In the genomic region with DNA sequence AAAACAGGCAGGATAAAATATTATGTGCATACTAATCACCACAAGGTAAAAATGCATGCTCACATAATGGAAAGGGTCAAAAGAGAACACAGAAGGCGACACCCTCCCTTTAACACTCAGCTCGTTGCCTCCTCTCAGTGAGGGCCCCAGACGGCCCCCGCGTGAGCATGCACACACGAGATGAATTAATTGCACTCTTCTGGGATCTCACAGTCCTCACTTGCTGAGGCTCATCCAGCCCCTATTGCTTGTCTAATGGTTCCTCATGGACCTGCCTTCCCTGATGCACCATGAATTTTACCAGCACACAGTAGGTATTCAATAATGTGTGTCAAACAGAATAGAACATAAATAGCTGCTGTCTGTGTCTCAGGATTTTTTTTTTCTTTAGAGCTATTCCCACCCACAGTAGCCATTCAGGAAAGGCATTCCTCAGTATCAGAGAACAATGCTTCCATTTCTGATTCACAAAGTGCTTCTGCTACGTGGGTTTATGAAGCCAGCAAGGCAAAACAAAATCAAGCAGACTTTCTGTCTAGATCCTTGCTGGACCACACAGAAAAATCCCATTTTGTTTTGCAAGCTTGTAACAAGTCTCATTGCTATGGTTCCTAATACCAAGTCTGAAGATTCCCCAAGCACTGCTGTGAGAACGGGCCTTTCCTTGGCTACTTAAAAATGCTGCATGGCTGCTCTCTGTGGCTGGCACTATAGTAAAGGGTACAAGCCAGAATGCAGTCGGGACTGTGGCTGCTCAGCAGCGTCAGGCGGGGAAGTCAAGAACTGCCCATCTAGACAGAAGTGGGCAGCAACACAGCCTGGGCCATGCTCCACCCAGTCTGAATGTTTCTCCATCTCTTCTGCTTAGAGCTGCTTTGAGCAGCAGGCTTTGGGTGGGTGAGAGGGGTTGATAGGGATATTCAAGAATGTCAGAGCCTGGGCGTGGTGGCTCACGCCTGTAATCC, we compare ENCODE assay signal across 11 cellular contexts. TPM values are rescaled to one million over a fixed set of nuclear protein-coding genes. Genes with fewer than 3 reads are reported as not detected.
DNase-seq lines count a peak whose midpoint lies in the region; ATAC-seq, FAIRE-seq and TF ChIP-seq lines count a peak whose summit lies in the region.
"Had no signal": no experiment of that assay in that cellular context is flagged by ENCODE, and none has a peak within 500 bp of the region (broad histone marks: within the 10 kb centered on the region; RNA-seq: fewer than 3 reads in every experiment).

No MANE protein-coding gene starts in this region.

- H4K20me1 ChIP-seq in K562 (replicated peaks; ENCODE audit: control insufficient read depth, insufficient read depth, low read length): no peaks in the 10 kb centered on the region

- no peak overlapping the region for H3K4me3 ChIP-seq in CD8-positive, alpha-beta T cell (ENCODE audit: low read depth, low read length)
- no peak overlapping the region for H3K4me3 ChIP-seq in K562

- H3K27ac ChIP-seq in CD8-positive, alpha-beta T cell (ENCODE audit: low read depth, low read length): no peak overlapping the region
- no peak overlapping the region for H3K27ac ChIP-seq in K562 (ENCODE audit: extremely low read depth, low read depth, low read length)

- H3K27ac Mint-ChIP-seq in CD8-positive, alpha-beta T cell: peak overlapping the region; percentile 12
- H3K27ac Mint-ChIP-seq in osteocyte (ENCODE audit: unreplicated experiment): peak overlapping the region; percentile 31
- H3K27ac Mint-ChIP-seq in stimulated activated naive B cell treated with anti-CD40 and anti-IgM and Interleukin-4, amounts not matched to agents 10 μg/mL and 1 μg/mL and 100 μg/mL, for 72 hours: no peak overlapping the region

- POLR2A ChIA-PET in CD8-positive, alpha-beta T cell (lab: Charles Lee): interaction anchor here (1.4 kb wide), 1 partner anchor 44 kb away, joined by 3 read pairs; a partner anchor contains a TSS
- POLR2A ChIA-PET in K562 (lab: Yijun Ruan, JAX): interaction anchor here (0.6 to 0.8 kb wide), 3 partner anchors 87 to 176 kb away, joined by 3 read pairs; no protein-coding TSS in a partner anchor

- H2AFZ ChIP-seq in K562 (ENCODE audit: low read depth, low read length): no peak overlapping the region

- H3K9me3 ChIP-seq in CD8-positive, alpha-beta T cell (ENCODE audit: low read length): no peaks in the 10 kb centered on the region
- no peaks in the 10 kb centered on the region for H3K9me3 ChIP-seq in K562 (replicated peaks; ENCODE audit: control insufficient read depth, insufficient read depth, low read depth, low read length)

- no peak for TF ChIP-seq EP300 in K562 (IDR thresholded peaks at IDR 0.05; ENCODE audit: low read length)

- no peak for FAIRE-seq in K562 (lab: Jason Lieb, UNC)
- FAIRE-seq: GM18507 had no signal

- no peaks in the 10 kb centered on the region for H3K4me1 ChIP-seq in CD8-positive, alpha-beta T cell (ENCODE audit: insufficient read depth, low read length)
- H3K4me1 ChIP-seq in K562 (replicated peaks in 1 of 2; ENCODE audit: control insufficient read depth in 2 of 2, insufficient read depth in 2 of 2, low read length in 2 of 2): peaks cover 0 to 9% of the 10 kb centered on the region in 2 experiments; a peak in 3 of 5 replicates

- H3K4me3 Mint-ChIP-seq in CD8-positive, alpha-beta T cell: no peak overlapping the region
- no peak overlapping the region for H3K4me3 Mint-ChIP-seq in osteocyte (ENCODE audit: unreplicated experiment)
- H3K4me3 Mint-ChIP-seq in stimulated activated naive B cell treated with anti-CD40 and anti-IgM and Interleukin-4, amounts not matched to agents 10 μg/mL and 1 μg/mL and 100 μg/mL, for 72 hours: no peak overlapping the region

- H3K27me3 Mint-ChIP-seq in CD8-positive, alpha-beta T cell (ENCODE audit: low read depth): no peaks in the 10 kb centered on the region
- no peaks in the 10 kb centered on the region for H3K27me3 Mint-ChIP-seq in osteocyte (ENCODE audit: unreplicated experiment)
- no peaks in the 10 kb centered on the region for H3K27me3 Mint-ChIP-seq in stimulated activated naive B cell treated with anti-CD40 and anti-IgM and Interleukin-4, amounts not matched to agents 10 μg/mL and 1 μg/mL and 100 μg/mL, for 72 hours

- in situ Hi-C loops in K562 (cut with MboI): no loop called here

- H3K9me3 Mint-ChIP-seq in CD8-positive, alpha-beta T cell: no peaks in the 10 kb centered on the region
- H3K9me3 Mint-ChIP-seq in osteocyte (ENCODE audit: unreplicated experiment): no peaks in the 10 kb centered on the region
- H3K9me3 Mint-ChIP-seq in stimulated activated naive B cell treated with anti-CD40 and anti-IgM and Interleukin-4, amounts not matched to agents 10 μg/mL and 1 μg/mL and 100 μg/mL, for 72 hours: peaks cover 0 to 2% of the 10 kb centered on the region in 2 donors

- H3K9ac ChIP-seq in K562 (ENCODE audit: insufficient read depth in 1 of 2, low read depth in 2 of 2, low read length in 2 of 2): no peak overlapping the region

- WGBS in K562 (ENCODE audit: insufficient coverage, low coverage, missing lambda C conversion rate): 61% methylated on average over 13 of the region's 13 CpGs

- DNase-seq in CD8-positive, alpha-beta T cell: no peak
- DNase-seq in K562 (ENCODE audit: extremely low read depth in 1 of 4, low spot score in 3 of 4) (no peak), hippocampal formation (lab: John Stamatoyannopoulos, UW) (peak; percentile 60 to 79), osteocyte (ENCODE audit: extremely low spot score, unreplicated experiment) (no peak), NCI-H774 (lab: John Stamatoyannopoulos, UW) (no peak), AG20443 (ENCODE audit: low spot score) (no peak)
- DNase-seq in stimulated activated naive B cell treated with anti-CD40 and anti-IgM and Interleukin-4, amounts not matched to agents 10 μg/mL and 1 μg/mL and 100 μg/mL, for 72 hours: no peak
- DNase-seq: EL, T1000 had no signal

- no peaks in the 10 kb centered on the region for H3K79me2 ChIP-seq in K562 (ENCODE audit: control insufficient read depth, insufficient read depth, low read length)

- no peaks in the 10 kb centered on the region for H3K9me1 ChIP-seq in K562 (ENCODE audit: control insufficient read depth, insufficient read depth, low read length)

- intact Hi-C loops in CD8-positive, alpha-beta T cell (cut with DNase I, micrococcal nuclease): no loop called here
- intact Hi-C loops in K562 (cut with micrococcal nuclease): no loop called here

- TF ChIP-seq POLR2A in K562 (conservative IDR thresholded peaks at IDR 0.05): no peak

- no peak for TF ChIP-seq CTCF in CD8-positive, alpha-beta T cell (IDR thresholded peaks at IDR 0.05)
- TF ChIP-seq CTCF in K562 (IDR thresholded peaks at IDR 0.05 in 2 of 3, conservative IDR thresholded peaks at IDR 0.05 in 1 of 3; ENCODE audit: insufficient read depth in 2 of 3, low read depth in 1 of 3, low read length in 3 of 3) (no peak), osteocyte (IDR thresholded peaks at IDR 0.05) (no peak)

- peaks cover 5% of the 10 kb centered on the region for H3K36me3 Mint-ChIP-seq in CD8-positive, alpha-beta T cell
- peaks cover 2% of the 10 kb centered on the region for H3K36me3 Mint-ChIP-seq in osteocyte (ENCODE audit: unreplicated experiment)
- no peaks in the 10 kb centered on the region for H3K36me3 Mint-ChIP-seq in stimulated activated naive B cell treated with anti-CD40 and anti-IgM and Interleukin-4, amounts not matched to agents 10 μg/mL and 1 μg/mL and 100 μg/mL, for 72 hours

- no TSS peak for BruUV-seq in K562 (replicated peaks; lab: Mats Ljungman, UMichigan)

- H3K36me3 ChIP-seq in CD8-positive, alpha-beta T cell (ENCODE audit: insufficient read depth, low read length): no peaks in the 10 kb centered on the region
- no peaks in the 10 kb centered on the region for H3K36me3 ChIP-seq in K562 (ENCODE audit: control insufficient read depth, insufficient read depth, low read length)

- H3K4me2 ChIP-seq in K562 (ENCODE audit: insufficient read depth, low read length): no peak overlapping the region

- no peak for ATAC-seq in CD8-positive, alpha-beta T cell
- no peak for ATAC-seq in K562
- no peak for ATAC-seq in stimulated activated naive B cell treated with anti-CD40 and anti-IgM and Interleukin-4, amounts not matched to agents 10 μg/mL and 1 μg/mL and 100 μg/mL, for 72 hours (replicated peaks)
- no peak for ATAC-seq in HG03097 (IDR thresholded peaks at IDR 0.05; ENCODE audit: low FRiP score, unreplicated experiment)

- no peaks in the 10 kb centered on the region for H3K27me3 ChIP-seq in CD8-positive, alpha-beta T cell (ENCODE audit: insufficient read depth, low read length)
- no peaks in the 10 kb centered on the region for H3K27me3 ChIP-seq in K562 (ENCODE audit: control insufficient read depth in 2 of 2, insufficient read depth in 2 of 2, low read length in 2 of 2)

- peaks cover 23% of the 10 kb centered on the region for H3K4me1 Mint-ChIP-seq in CD8-positive, alpha-beta T cell (ENCODE audit: low read depth)
- peaks cover 60% of the 10 kb centered on the region for H3K4me1 Mint-ChIP-seq in osteocyte (ENCODE audit: unreplicated experiment)
- peaks cover 6 to 7% of the 10 kb centered on the region in 2 donors for H3K4me1 Mint-ChIP-seq in stimulated activated naive B cell treated with anti-CD40 and anti-IgM and Interleukin-4, amounts not matched to agents 10 μg/mL and 1 μg/mL and 100 μg/mL, for 72 hours

- TF ChIP-seq RAD21 in K562 (CRISPR knock-in tag; conservative IDR thresholded peaks at IDR 0.05 in 1 of 2, IDR thresholded peaks at IDR 0.05 in 1 of 2): no peak

- CTCF ChIA-PET in CD8-positive, alpha-beta T cell (lab: Charles Lee): no interaction called here
- CTCF ChIA-PET in K562 (lab: Yijun Ruan, JAX; ENCODE audit: low intra/inter-chr PET ratio): interaction anchor here (0.5 kb wide), 1 partner anchor 926 kb away, joined by 3 read pairs; no protein-coding TSS in a partner anchor

RNA-seq across cellular contexts. Expression of a gene that starts 43.5 kb away (rescaled TPM):
- 10 to 100 TPM; 15.4 to 20.9 TPM for total RNA-seq in CD8-positive, alpha-beta T cell
- total RNA-seq in K562 (2011; cell fraction: chromatin; rRNA removed; ENCODE audit: low replicate concordance): 26.4 and 33.5 TPM in 2 replicates
- 13.0 and 15.5 TPM in 2 replicates for total RNA-seq in K562 (2011; cell fraction: nucleolus; rRNA removed)
- 17.5 and 22.1 TPM in 2 replicates for total RNA-seq in K562 (2011; cell fraction: nucleoplasm; rRNA removed)
- 2.0 and 3.1 TPM in 2 replicates for total RNA-seq in K562 (2014; rRNA removed)
- total RNA-seq in K562 (2014; rRNA removed; fragmentation: Illumina TruSeq; extraction: Trizol): 1.8 and 2.5 TPM in 2 replicates
- total RNA-seq in K562 (2015; rRNA removed; fragmentation: Illumina TruSeq; extraction: Trizol): 2.5 and 3.2 TPM in 2 replicates
- 4.8 and 6.0 TPM in 2 replicates for total RNA-seq in K562 (2021)
- polyA plus RNA-seq in K562 (2011; rRNA removed): 3.7 and 5.7 TPM in 2 replicates
- 3.4 and 4.4 TPM in 2 replicates for polyA plus RNA-seq in K562 (2011; cell fraction: cytosol; rRNA removed)
- polyA plus RNA-seq in K562 (2011; cell fraction: nucleus; rRNA removed): 9.0 and 14.2 TPM in 2 replicates
- 4.5 and 5.8 TPM in 2 replicates for polyA plus RNA-seq in K562 (2012)
- polyA plus RNA-seq in K562 (2014; fragmentation: Illumina TruSeq; extraction: Trizol): 3.8 and 4.4 TPM in 2 replicates
- polyA plus RNA-seq in K562 (2014; fragmentation: Nextera tagmentation; extraction: Ambion mirVana): under 1 TPM; 0.07 to 0.42 TPM
- polyA plus RNA-seq in K562 (2014; rRNA removed): 2.3 and 4.4 TPM in 2 replicates
- 6.1 and 6.7 TPM in 2 replicates for polyA minus RNA-seq in K562 (2011; rRNA and poly(A)+ RNA removed)
- polyA minus RNA-seq in K562 (2011; cell fraction: cytosol; rRNA and poly(A)+ RNA removed): 2.1 and 6.0 TPM in 2 replicates
- polyA minus RNA-seq in K562 (2011; cell fraction: nucleus; rRNA and poly(A)+ RNA removed): 6.7 and 7.8 TPM in 2 replicates
- 69.7 and 69.8 TPM in 2 replicates for total RNA-seq in osteocyte

RNA-seq across cellular contexts. Expression of a gene that starts 44.0 kb away (rescaled TPM):
- total RNA-seq in CD8-positive, alpha-beta T cell: under 1 TPM; 0.61 to 0.90 TPM
- 1.1 and 1.3 TPM in 2 replicates for total RNA-seq in K562 (2011; cell fraction: chromatin; rRNA removed; ENCODE audit: low replicate concordance)
- total RNA-seq in K562 (2011; cell fraction: nucleolus; rRNA removed): 0.83 and 1.1 TPM in 2 replicates
- 0.88 and 1.8 TPM in 2 replicates for total RNA-seq in K562 (2011; cell fraction: nucleoplasm; rRNA removed)
- total RNA-seq in K562 (2014; rRNA removed): 0.65 TPM in 1 of 2 replicates, not detected in the other
- total RNA-seq in K562 (2014; rRNA removed; fragmentation: Illumina TruSeq; extraction: Trizol): 0.54 TPM in 1 of 2 replicates, not detected in the other
- 0.23 TPM in 1 of 2 replicates, not detected in the other for total RNA-seq in K562 (2015; rRNA removed; fragmentation: Illumina TruSeq; extraction: Trizol)
- 0.13 TPM in 1 of 2 replicates, not detected in the other for total RNA-seq in K562 (2021)
- polyA plus RNA-seq in K562 (2011; rRNA removed): 0.03 and 0.10 TPM in 2 replicates
- polyA plus RNA-seq in K562 (2011; cell fraction: cytosol; rRNA removed): 0.01 and 0.03 TPM in 2 replicates
- polyA plus RNA-seq in K562 (2011; cell fraction: nucleus; rRNA removed): 0.24 and 0.85 TPM in 2 replicates
- 0.79 and 0.94 TPM in 2 replicates for polyA plus RNA-seq in K562 (2012)
- polyA plus RNA-seq in K562 (2014; fragmentation: Illumina TruSeq; extraction: Trizol): 0.40 and 0.49 TPM in 2 replicates
- under 1 TPM; 0.13 to 0.46 TPM for polyA plus RNA-seq in K562 (2014; fragmentation: Nextera tagmentation; extraction: Ambion mirVana)
- polyA plus RNA-seq in K562 (2014; rRNA removed): 0.16 and 0.84 TPM in 2 replicates
- 0.15 and 0.21 TPM in 2 replicates for polyA minus RNA-seq in K562 (2011; rRNA and poly(A)+ RNA removed)
- not detected in 2 replicates for polyA minus RNA-seq in K562 (2011; cell fraction: cytosol; rRNA and poly(A)+ RNA removed)
- polyA minus RNA-seq in K562 (2011; cell fraction: nucleus; rRNA and poly(A)+ RNA removed): 0.22 and 0.27 TPM in 2 replicates
- 2.1 and 2.9 TPM in 2 replicates for total RNA-seq in osteocyte

Comparison
In these comparisons a context has a peak if more than half of its experiments do, and no peak if none do; other contexts are left out.
1. DNase-seq: peak in hippocampal formation (2 of 2); none in CD8-positive, alpha-beta T cell (0 of 7), K562 (0 of 4), osteocyte (single experiment), NCI-H774 (single experiment), stimulated activated naive B cell treated with anti-CD40 and anti-IgM and Interleukin-4, amounts not matched to agents 10 μg/mL and 1 μg/mL and 100 μg/mL, for 72 hours (single experiment) and AG20443 (single experiment).